9 cellular contexts compared by ENCODE assay signal in the genomic region with DNA sequence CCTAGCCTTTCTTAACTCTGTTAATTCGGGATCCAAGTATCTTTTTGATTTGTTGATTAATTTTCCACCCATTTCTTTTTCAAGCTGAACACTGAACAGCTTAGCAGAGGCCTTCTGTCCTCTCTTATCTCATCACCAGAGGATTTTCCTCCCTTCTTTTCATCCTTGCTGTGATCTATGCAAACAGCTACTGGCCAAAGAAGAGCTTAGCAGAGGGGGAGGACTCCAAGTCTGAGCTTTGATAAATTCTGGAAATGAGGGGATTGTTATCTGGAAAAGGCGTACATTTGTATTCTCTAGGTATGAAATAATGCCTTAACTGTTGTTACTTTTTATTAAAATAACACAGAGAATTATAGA. TPM values are rescaled to one million over a fixed set of nuclear protein-coding genes. Genes with fewer than 3 reads are reported as not detected.
DNase-seq lines count a peak whose midpoint lies in the region; ATAC-seq and TF ChIP-seq lines count a peak whose summit lies in the region.
"Had no signal": no experiment of that assay in that cellular context is flagged by ENCODE, and none has a peak within 500 bp of the region (broad histone marks: within the 10 kb centered on the region; RNA-seq: fewer than 3 reads in every experiment).

No MANE protein-coding gene starts in this region.

- H3K27me3 ChIP-seq in SK-N-SH (ENCODE audit: insufficient read depth): no peaks in the 10 kb centered on the region
- H3K27me3 ChIP-seq in thyroid gland: no peaks in the 10 kb centered on the region
- no peaks in the 10 kb centered on the region for H3K27me3 ChIP-seq in esophagus squamous epithelium

- H3K9me3 ChIP-seq in SK-N-SH (no peaks in the 10 kb centered on the region), thyroid gland (no peaks in the 10 kb centered on the region), esophagus squamous epithelium (no peaks in the 10 kb centered on the region)

- no peak overlapping the region for H2AFZ ChIP-seq in SK-N-SH (ENCODE audit: low read depth)

- DNase-seq in activated naive CD4-positive, alpha-beta T cell treated with anti-CD3 and anti-CD28 coated beads for 36 hours: no peak
- no peak for DNase-seq in activated naive CD4-positive, alpha-beta T cell treated with anti-CD3 and anti-CD28 coated beads, Interleukin-2, amount 50 U/mL, for 72 hours (ENCODE audit: low spot score in 2 of 2)
- no peak for DNase-seq in SK-N-SH
- DNase-seq in endothelial cell (ENCODE audit: low spot score): no peak
- DNase-seq in thyroid gland: no peak
- DNase-seq in esophagus squamous epithelium (lab: John Stamatoyannopoulos, UW): no peak
- no peak for DNase-seq in central memory CD4-positive, alpha-beta T cell

- H3K4me3 ChIP-seq in SK-N-SH (ENCODE audit: low read depth in 2 of 2, low read length in 1 of 2) (no peak overlapping the region), thyroid gland (replicated peaks in 1 of 3) (no peak overlapping the region), esophagus squamous epithelium (no peak overlapping the region)

- H3K4me1 ChIP-seq in SK-N-SH (ENCODE audit: control insufficient read depth in 1 of 2, insufficient read depth in 2 of 2, low read depth in 1 of 2, low read length in 1 of 2) (peaks cover 9 to 10% of the 10 kb centered on the region in 2 experiments; a peak in 3 of 4 replicates), thyroid gland (peaks cover 7 to 11% of the 10 kb centered on the region in 2 donors), esophagus squamous epithelium (no peaks in the 10 kb centered on the region)

- H3F3A ChIP-seq in SK-N-SH (replicated peaks; ENCODE audit: insufficient read depth): peaks cover 3% of the 10 kb centered on the region

- H3K27ac ChIP-seq in SK-N-SH (ENCODE audit: low read depth in 2 of 2, low read length in 1 of 2) (peak overlapping the region; percentile 16 to 48), thyroid gland (peak overlapping the region in 2 of 3 donors; percentile 5 to 66), esophagus squamous epithelium (no peak overlapping the region)
- H3K27ac ChIP-seq: KMS-11 had no signal

- no peak for ATAC-seq in activated naive CD4-positive, alpha-beta T cell treated with anti-CD3 and anti-CD28 coated beads, Interleukin-2, amount 50 U/mL, for 72 hours
- no peak for ATAC-seq in GM21717 (IDR thresholded peaks at IDR 0.05; ENCODE audit: unreplicated experiment)

- peak overlapping the region; percentile 62 for H3K27ac Mint-ChIP-seq in activated naive CD4-positive, alpha-beta T cell treated with anti-CD3 and anti-CD28 coated beads for 36 hours
- H3K27ac Mint-ChIP-seq in activated naive CD4-positive, alpha-beta T cell treated with anti-CD3 and anti-CD28 coated beads, Interleukin-2, amount 50 U/mL, for 72 hours: peak overlapping the region in 1 of 2 donors; percentile 80
- peak overlapping the region; percentile 89 for H3K27ac Mint-ChIP-seq in endothelial cell (ENCODE audit: unreplicated experiment)

- no peak overlapping the region for H3K4me2 ChIP-seq in SK-N-SH
- H3K4me2 ChIP-seq: KMS-11 had no signal

- TF ChIP-seq POLR2A in thyroid gland (IDR thresholded peaks at IDR 0.05) (no peak), esophagus squamous epithelium (IDR thresholded peaks at IDR 0.05) (no peak)

- no peaks in the 10 kb centered on the region for H4K20me1 ChIP-seq in SK-N-SH (ENCODE audit: insufficient read depth)

- CTCF ChIA-PET in activated naive CD4-positive, alpha-beta T cell treated with anti-CD3 and anti-CD28 coated beads for 36 hours (lab: Charles Lee): interaction anchor here (4.4 kb wide), 1 partner anchor 14 kb away, joined by 28 read pairs; a partner anchor contains a TSS
- CTCF ChIA-PET in SK-N-SH (lab: Yijun Ruan, JAX): interaction anchor here (0.8 to 1.2 kb wide), 3 partner anchors 15 to 313 kb away, joined by 3 to 4 read pairs (median 3); no protein-coding TSS in a partner anchor

- TF ChIP-seq RAD21 in SK-N-SH (IDR thresholded peaks at IDR 0.05; ENCODE audit: low read length): no peak

- intact Hi-C loops in activated naive CD4-positive, alpha-beta T cell treated with anti-CD3 and anti-CD28 coated beads for 36 hours (cut with micrococcal nuclease): loop anchor here (1.0 to 2.0 kb wide), 3 partner anchors 14 to 478 kb away; a partner anchor contains a TSS
- intact Hi-C loops in thyroid gland (cut with DNase I): loop anchor here (10.0 kb wide), 1 partner anchor 1168 kb away; no protein-coding TSS in a partner anchor
- intact Hi-C loops in esophagus squamous epithelium (cut with DNase I): no loop called here

- H3K9me3 Mint-ChIP-seq in activated naive CD4-positive, alpha-beta T cell treated with anti-CD3 and anti-CD28 coated beads for 36 hours: no peaks in the 10 kb centered on the region
- no peaks in the 10 kb centered on the region for H3K9me3 Mint-ChIP-seq in activated naive CD4-positive, alpha-beta T cell treated with anti-CD3 and anti-CD28 coated beads, Interleukin-2, amount 50 U/mL, for 72 hours
- no peaks in the 10 kb centered on the region for H3K9me3 Mint-ChIP-seq in endothelial cell (ENCODE audit: unreplicated experiment)

- H3K36me3 Mint-ChIP-seq in activated naive CD4-positive, alpha-beta T cell treated with anti-CD3 and anti-CD28 coated beads for 36 hours (ENCODE audit: low read depth): peaks cover 4% of the 10 kb centered on the region
- H3K36me3 Mint-ChIP-seq in activated naive CD4-positive, alpha-beta T cell treated with anti-CD3 and anti-CD28 coated beads, Interleukin-2, amount 50 U/mL, for 72 hours: peaks cover 0 to 14% of the 10 kb centered on the region in 2 donors
- no peaks in the 10 kb centered on the region for H3K36me3 Mint-ChIP-seq in endothelial cell (ENCODE audit: low read depth, unreplicated experiment)

- peaks cover 52% of the 10 kb centered on the region for H3K4me1 Mint-ChIP-seq in activated naive CD4-positive, alpha-beta T cell treated with anti-CD3 and anti-CD28 coated beads for 36 hours (ENCODE audit: low read depth)
- H3K4me1 Mint-ChIP-seq in endothelial cell (ENCODE audit: unreplicated experiment): peaks cover 15% of the 10 kb centered on the region

- H3K79me2 ChIP-seq in SK-N-SH (ENCODE audit: insufficient read depth): peaks cover 4% of the 10 kb centered on the region; the same call in 1 of the 2 replicates

- POLR2A ChIA-PET in SK-N-SH (lab: Yijun Ruan, JAX): interaction anchor here (0.8 kb wide), 1 partner anchor 14 kb away, joined by 3 read pairs; a partner anchor contains a TSS

- TF ChIP-seq CTCF in SK-N-SH (IDR thresholded peaks at IDR 0.05) (no peak), endothelial cell (IDR thresholded peaks at IDR 0.05; ENCODE audit: unreplicated experiment) (no peak), thyroid gland (IDR thresholded peaks at IDR 0.05) (no peak), esophagus squamous epithelium (IDR thresholded peaks at IDR 0.05) (no peak)

- TF ChIP-seq EP300 in SK-N-SH (IDR thresholded peaks at IDR 0.05; ENCODE audit: borderline replicate concordance in 1 of 2, low read depth in 1 of 2, low read length in 1 of 2): no peak

- H3K36me3 ChIP-seq in SK-N-SH (replicated peaks in 1 of 2; ENCODE audit: control insufficient read depth in 1 of 2, insufficient read depth in 2 of 2, low read length in 1 of 2): peaks cover 6% of the 10 kb centered on the region in 2 experiments
- H3K36me3 ChIP-seq in thyroid gland: no peaks in the 10 kb centered on the region
- no peaks in the 10 kb centered on the region for H3K36me3 ChIP-seq in esophagus squamous epithelium

- no peaks in the 10 kb centered on the region for H3K9me2 ChIP-seq in SK-N-SH

- no peak overlapping the region; the same call in 1 of the 2 replicates for H3K9ac ChIP-seq in SK-N-SH
- H3K9ac ChIP-seq: KMS-11 had no signal

- WGBS in SK-N-SH (ENCODE audit: low lambda C conversion rate): 90% methylated on average over 2 of the region's 2 CpGs
- WGBS in thyroid gland, 2 donors: 68 to 75% methylated on average over 2 of the region's 2 CpGs
- WGBS in esophagus squamous epithelium, 2 donors: 82% methylated on average over 2 of the region's 2 CpGs

- peak overlapping the region; percentile 26 for H3K4me3 Mint-ChIP-seq in activated naive CD4-positive, alpha-beta T cell treated with anti-CD3 and anti-CD28 coated beads for 36 hours
- no peak overlapping the region for H3K4me3 Mint-ChIP-seq in endothelial cell (ENCODE audit: unreplicated experiment)

- no peaks in the 10 kb centered on the region for H3K27me3 Mint-ChIP-seq in activated naive CD4-positive, alpha-beta T cell treated with anti-CD3 and anti-CD28 coated beads for 36 hours (ENCODE audit: low read depth)
- no peaks in the 10 kb centered on the region for H3K27me3 Mint-ChIP-seq in endothelial cell (ENCODE audit: unreplicated experiment)

TF ChIP-seq in SK-N-SH, 30 proteins besides CTCF, POLR2A, EP300 and RAD21:
- TF ChIP-seq SMC3 (IDR thresholded peaks at IDR 0.05; ENCODE audit: low read depth, low read length) (no peak), MXI1 (IDR thresholded peaks at IDR 0.05; ENCODE audit: low read depth, low read length) (no peak), EZH2phosphoT487 (IDR thresholded peaks at IDR 0.05; ENCODE audit: borderline replicate concordance, low read depth) (no peak), YY1 (IDR thresholded peaks at IDR 0.05; ENCODE audit: low read depth) (no peak), RCOR1 (IDR thresholded peaks at IDR 0.05; ENCODE audit: low read length) (no peak), TAF1 (IDR thresholded peaks at IDR 0.05; ENCODE audit: borderline replicate concordance, low read depth, low read length) (no peak), ELF1 (IDR thresholded peaks at IDR 0.05) (no peak), NRF1 (IDR thresholded peaks at IDR 0.05; ENCODE audit: low read depth, low read length) (no peak)

RNA-seq across cellular contexts. Expression of a gene that starts 13.4 kb away (rescaled TPM):
- total RNA-seq in activated naive CD4-positive, alpha-beta T cell treated with anti-CD3 and anti-CD28 coated beads for 36 hours: 10 to 100 TPM; 11.2 to 12.2 TPM
- total RNA-seq in activated naive CD4-positive, alpha-beta T cell treated with anti-CD3 and anti-CD28 coated beads, Interleukin-2, amount 50 U/mL, for 72 hours: 10 to 100 TPM; 13.9 to 20.0 TPM
- 6.3 and 9.2 TPM in 2 replicates for polyA plus RNA-seq in SK-N-SH (2012; rRNA removed)
- polyA plus RNA-seq in SK-N-SH (2012; cell fraction: cytosol; rRNA removed): 7.0 and 7.1 TPM in 2 replicates
- 10.1 and 19.5 TPM in 2 replicates for polyA plus RNA-seq in SK-N-SH (2012; cell fraction: nucleus; rRNA removed)
- total RNA-seq in endothelial cell (ENCODE audit: unreplicated experiment) (16.0 TPM), thyroid gland (10 to 100 TPM; 11.2 to 23.2 (median 18.7) TPM), esophagus squamous epithelium (1 to 10 TPM in 3 of 4 donors, under 1 TPM in 1; 0.83 to 5.0 (median 2.8) TPM)

RNA-seq across cellular contexts. Expression of a gene that starts 13.7 kb away (rescaled TPM):
- total RNA-seq in activated naive CD4-positive, alpha-beta T cell treated with anti-CD3 and anti-CD28 coated beads for 36 hours: 10 to 100 TPM; 34.7 to 39.9 TPM
- 10 to 100 TPM; 48.3 to 53.4 TPM for total RNA-seq in activated naive CD4-positive, alpha-beta T cell treated with anti-CD3 and anti-CD28 coated beads, Interleukin-2, amount 50 U/mL, for 72 hours
- polyA plus RNA-seq in SK-N-SH (2012; rRNA removed): 6.9 and 7.1 TPM in 2 replicates
- 7.8 TPM in 2 replicates for polyA plus RNA-seq in SK-N-SH (2012; cell fraction: cytosol; rRNA removed)
- 11.9 and 12.9 TPM in 2 replicates for polyA plus RNA-seq in SK-N-SH (2012; cell fraction: nucleus; rRNA removed)
- 13.3 TPM for total RNA-seq in endothelial cell (ENCODE audit: unreplicated experiment)
- total RNA-seq in thyroid gland: 1 to 10 TPM; 3.6 to 8.1 (median 3.8) TPM
- total RNA-seq in esophagus squamous epithelium: 10 to 100 TPM in 1 of 4 donors, 1 to 10 TPM in 3; 1.5 to 11.5 (median 7.2) TPM

Comparison
In these comparisons a context has a peak if more than half of its experiments do, and no peak if none do; other contexts are left out.
1. H3K27ac ChIP-seq: peak in SK-N-SH (2 of 2) and thyroid gland (2 of 3); none in esophagus squamous epithelium (0 of 4).